ENCODE assay signal across 13 cellular contexts in the genomic region with DNA sequence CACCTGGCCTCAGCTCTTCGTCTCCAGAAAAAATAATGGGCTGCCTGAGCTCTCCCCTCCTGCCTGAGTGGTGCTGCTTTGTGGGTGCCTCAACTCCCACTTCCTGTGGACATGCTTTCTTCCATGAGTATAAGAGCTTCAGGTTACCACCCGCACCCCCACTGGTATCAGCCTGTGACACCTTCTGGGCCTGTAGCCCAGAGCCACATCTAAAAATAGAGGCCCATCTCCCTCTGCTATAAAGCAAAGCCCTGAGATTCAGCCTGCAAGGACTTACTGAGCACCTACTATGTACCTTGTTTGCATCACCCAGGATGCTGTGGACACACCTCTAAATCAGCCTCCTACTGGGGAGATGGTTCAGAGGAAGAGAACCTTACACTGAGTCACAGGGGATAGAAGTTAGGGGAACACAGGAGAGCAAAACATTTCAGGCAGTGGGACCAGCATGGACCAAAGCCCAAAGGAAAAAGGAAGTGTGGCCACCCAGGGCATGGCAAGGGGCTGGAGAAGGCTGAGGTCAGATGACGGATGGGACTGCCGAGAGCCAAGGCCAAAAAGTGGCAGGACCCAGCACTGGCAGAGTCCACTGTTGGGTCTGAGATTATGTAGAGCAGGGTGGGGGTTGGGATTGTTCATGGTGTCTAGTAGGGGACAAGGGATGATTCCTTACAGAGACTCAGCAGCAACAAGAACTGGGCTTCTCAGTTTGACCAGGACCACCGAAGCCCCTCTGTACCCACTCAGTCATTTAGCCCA.
DNase-seq lines count a peak whose midpoint lies in the region; ATAC-seq and TF ChIP-seq lines count a peak whose summit lies in the region.
"Had no signal": no experiment of that assay in that cellular context is flagged by ENCODE, and none has a peak within 500 bp of the region (broad histone marks: within the 10 kb centered on the region; RNA-seq: fewer than 3 reads in every experiment).

No MANE protein-coding gene starts in this region.

- no peaks in the 10 kb centered on the region for H3K36me3 ChIP-seq in esophagus (ENCODE audit: control insufficient read depth in 2 of 2, insufficient read depth in 2 of 2, low read length in 1 of 2)
- no peaks in the 10 kb centered on the region for H3K36me3 ChIP-seq in smooth muscle cell (ENCODE audit: low read depth)

- H3K4me3 Mint-ChIP-seq in naive thymus-derived CD8-positive, alpha-beta T cell: peak overlapping the region in 4 of 10 donors; percentile 10 to 39 (median 24)
- H3K4me3 Mint-ChIP-seq: CD4-positive, alpha-beta T cell had no signal

- POLR2A ChIA-PET in naive thymus-derived CD8-positive, alpha-beta T cell (lab: Charles Lee): interaction anchor here (0.9 kb wide), 2 partner anchors 10 to 123 kb away, joined by 3 to 4 read pairs; no protein-coding TSS in a partner anchor

- H3K4me3 ChIP-seq in AG10803 (ENCODE audit: low read length) (no peak overlapping the region), esophagus (ENCODE audit: low read depth in 1 of 2, low read length in 2 of 2) (no peak overlapping the region), smooth muscle cell (no peak overlapping the region)

- 89 to 92% methylated on average over 5 of the region's 5 CpGs for WGBS in esophagus, 2 donors
- WGBS in smooth muscle cell (ENCODE audit: low lambda C conversion rate): 97% methylated on average over 5 of the region's 5 CpGs

- ATAC-seq in naive thymus-derived CD8-positive, alpha-beta T cell: no peak

- no peak overlapping the region for H3K9ac ChIP-seq in smooth muscle cell (ENCODE audit: low read depth)

- no peaks in the 10 kb centered on the region for H3K9me3 ChIP-seq in esophagus (ENCODE audit: control insufficient read depth in 2 of 2, insufficient read depth in 1 of 2, low read depth in 1 of 2, low read length in 1 of 2)
- no peaks in the 10 kb centered on the region for H3K9me3 ChIP-seq in smooth muscle cell (replicated peaks; ENCODE audit: low read depth)

- peaks cover 28 to 51% (median 48%) of the 10 kb centered on the region in 4 donors for H3K4me1 Mint-ChIP-seq in naive thymus-derived CD8-positive, alpha-beta T cell

- H2AFZ ChIP-seq in smooth muscle cell (ENCODE audit: low read depth): no peak overlapping the region

- peaks cover 4 to 10% of the 10 kb centered on the region in 2 donors for H3K4me1 ChIP-seq in esophagus (ENCODE audit: control insufficient read depth in 2 of 2, insufficient read depth in 2 of 2, low read length in 1 of 2)
- H3K4me1 ChIP-seq in smooth muscle cell (ENCODE audit: low read depth): peaks cover 17% of the 10 kb centered on the region

- peaks cover 0 to 3% (median 0%) of the 10 kb centered on the region in 9 donors for H3K9me3 Mint-ChIP-seq in naive thymus-derived CD8-positive, alpha-beta T cell
- H3K9me3 Mint-ChIP-seq: CD4-positive, alpha-beta T cell had no signal

- H3K27me3 ChIP-seq in esophagus (ENCODE audit: control insufficient read depth in 1 of 2, insufficient read depth in 2 of 2, low read length in 2 of 2) (no peaks in the 10 kb centered on the region), smooth muscle cell (ENCODE audit: low read depth) (no peaks in the 10 kb centered on the region)

- H3K4me2 ChIP-seq in smooth muscle cell: no peak overlapping the region

- no peaks in the 10 kb centered on the region for H4K20me1 ChIP-seq in smooth muscle cell (ENCODE audit: low read depth)

- H3F3A ChIP-seq in smooth muscle cell (ENCODE audit: low read depth): peaks cover 8% of the 10 kb centered on the region

- DNase-seq in AG10803 (ENCODE audit: low read depth) (peak; percentile 44), RPMI7951 (ENCODE audit: low read depth) (peak; percentile 42), superior temporal gyrus (ENCODE audit: extremely low spot score) (no peak), DMS53 (lab: John Stamatoyannopoulos, UW) (no peak), smooth muscle cell (lab: John Stamatoyannopoulos, UW; ENCODE audit: unreplicated experiment) (no peak), NCI-H526 treated with DMSO at 0.1 percent for 48 hours (lab: John Stamatoyannopoulos, UW) (no peak)
- peak in 1 of 10 donors; percentile 54 for DNase-seq in naive thymus-derived CD8-positive, alpha-beta T cell
- DNase-seq: NCI-H1694; NK-92 treated with Interleukin-12 subunit alpha and Interleukin-12 subunit beta, amount 100 ng/mL, for 24 hours; occipital lobe; T-helper 9 cell had no signal

- peaks cover 0 to 2% (median 0%) of the 10 kb centered on the region in 3 donors for H3K36me3 Mint-ChIP-seq in naive thymus-derived CD8-positive, alpha-beta T cell

- peak overlapping the region; percentile 57 to 83 for H3K27ac ChIP-seq in esophagus (ENCODE audit: low read depth in 2 of 2, low read length in 1 of 2)
- no peak overlapping the region for H3K27ac ChIP-seq in smooth muscle cell (ENCODE audit: low read depth)

- no peaks in the 10 kb centered on the region for H3K79me2 ChIP-seq in smooth muscle cell (ENCODE audit: low read depth)

- H3K27ac Mint-ChIP-seq in naive thymus-derived CD8-positive, alpha-beta T cell: peak overlapping the region in 9 of 10 donors; percentile 26 to 99 (median 86)
- H3K27ac Mint-ChIP-seq: CD4-positive, alpha-beta T cell had no signal

- H3K27me3 Mint-ChIP-seq in naive thymus-derived CD8-positive, alpha-beta T cell: no peaks in the 10 kb centered on the region
- H3K27me3 Mint-ChIP-seq: CD4-positive, alpha-beta T cell had no signal

- no peak for TF ChIP-seq CTCF in AG10803 (conservative IDR thresholded peaks at IDR 0.05; ENCODE audit: low read length)
- no peak for TF ChIP-seq CTCF in smooth muscle cell (IDR thresholded peaks at IDR 0.05; ENCODE audit: borderline replicate concordance, insufficient read depth, poor library complexity, severe bottlenecking)

Comparison
In these comparisons a context has a peak if more than half of its experiments do, and no peak if none do; other contexts are left out.
1. DNase-seq: peak in AG10803 (single experiment) and RPMI7951 (single experiment); none in superior temporal gyrus (single experiment), DMS53 (single experiment), smooth muscle cell (single experiment) and NCI-H526 treated with DMSO at 0.1 percent for 48 hours (single experiment).